Comparison of ENCODE assay signal across 8 cellular contexts in genomic region chr19:38665950-38666661, GRCh38. TPM values are rescaled to one million over a fixed set of nuclear protein-coding genes. Genes with fewer than 3 reads are reported as not detected.
DNase-seq lines count a peak whose midpoint lies in the region; ATAC-seq and TF ChIP-seq lines count a peak whose summit lies in the region.

No MANE protein-coding gene starts in this region.

- H3K36me3 ChIP-seq in H7 (replicated peaks; ENCODE audit: control insufficient read depth, insufficient read depth, low read length) (no peaks in the 10 kb centered on the region; the same call in 1 of the 2 replicates), adrenal gland (replicated peaks in 1 of 2) (no peaks in the 10 kb centered on the region), iPS-20b (ENCODE audit: insufficient read depth, low read depth, low read length) (peaks cover 13% of the 10 kb centered on the region; the same call in 1 of the 2 replicates)

- no peak overlapping the region for H3K4me3 ChIP-seq in H7 (ENCODE audit: insufficient read depth, low read depth, low read length)
- H3K4me3 ChIP-seq in adrenal gland, result no peak overlapping the region
- H3K4me3 ChIP-seq in iPS-20b (ENCODE audit: low read length), result peak overlapping the region; percentile 36; the same call in 1 of the 2 replicates
- no peak overlapping the region for H3K4me3 ChIP-seq in skin epidermis

- H3K9ac ChIP-seq in iPS-20b (ENCODE audit: low read depth, low read length), result peak overlapping the region; percentile 86

- ATAC-seq in esophagus mucosa, result no peak

- WGBS in adrenal gland, 4 donors, result 39 to 54% (median 53%) methylated on average over 12 to 19 of the region's 19 CpGs

- peak overlapping the region; percentile 86 to 99 (median 95) for H3K27ac ChIP-seq in adrenal gland
- H3K27ac ChIP-seq in iPS-20b (ENCODE audit: low read length), result peak overlapping the region; percentile 96
- H3K27ac ChIP-seq in skin epidermis, result peak overlapping the region; percentile 0 to 99 (median 81)

- no peak for TF ChIP-seq CTCF in adrenal gland (IDR thresholded peaks at IDR 0.05)

- peaks cover 93 to 100% of the 10 kb centered on the region in 2 donors for H3K4me1 ChIP-seq in adrenal gland (replicated peaks in 1 of 2)
- peaks cover 75% of the 10 kb centered on the region for H3K4me1 ChIP-seq in iPS-20b (ENCODE audit: insufficient read depth, low read length)

- intact Hi-C loops in adrenal gland (cut with DNase I), result no loop called here

- H3K27me3 ChIP-seq in H7 (ENCODE audit: control insufficient read depth, insufficient read depth, low read length), result no peaks in the 10 kb centered on the region
- H3K27me3 ChIP-seq in adrenal gland, result no peaks in the 10 kb centered on the region
- H3K27me3 ChIP-seq in iPS-20b (ENCODE audit: insufficient read depth, low read length), result no peaks in the 10 kb centered on the region

- peak in 1 of 2 donors; percentile 14 for TF ChIP-seq POLR2A in adrenal gland (IDR thresholded peaks at IDR 0.05)

- DNase-seq in H7 (peak; percentile 78), adrenal gland (peak in 4 of 7 donors; percentile 62 to 88 (median 70)), activated gamma-delta T cell (lab: John Stamatoyannopoulos, UW) (no peak), HPDE6-E6E7 (ENCODE audit: extremely low spot score) (no peak), NCI-H1417 treated with DMSO at 0.1 percent for 48 hours (lab: John Stamatoyannopoulos, UW) (no peak)

- no peaks in the 10 kb centered on the region for H3K9me3 ChIP-seq in adrenal gland (replicated peaks in 1 of 3)
- no peaks in the 10 kb centered on the region for H3K9me3 ChIP-seq in iPS-20b (ENCODE audit: insufficient read depth, low read depth, low read length)

RNA-seq across cellular contexts. Expression of gene ACTN4, which starts 18.7 kb away (rescaled TPM):
- 163 and 226 TPM in 2 replicates for total RNA-seq in H7 (2014; rRNA removed; shearing (Covaris generic))
- total RNA-seq in adrenal gland, result 100 to 1,000 TPM; 430 to 773 (median 575) TPM
- polyA plus RNA-seq in adrenal gland, result 100 to 1,000 TPM; 148 to 586 (median 554) TPM
- total RNA-seq in esophagus mucosa, result 455 TPM

RNA-seq across cellular contexts. Expression of gene EIF3K, which starts 47.1 kb away (rescaled TPM):
- total RNA-seq in H7 (2014; rRNA removed; shearing (Covaris generic)), result 408 and 422 TPM in 2 replicates
- total RNA-seq in adrenal gland (100 to 1,000 TPM; 196 to 537 (median 316) TPM), esophagus mucosa (304 TPM)
- polyA plus RNA-seq in adrenal gland, result 100 to 1,000 TPM; 177 to 292 (median 216) TPM

RNA-seq across cellular contexts. Expression of gene MAP4K1, which starts 48.4 kb away (rescaled TPM):
- 8.2 and 13.7 TPM in 2 replicates for total RNA-seq in H7 (2014; rRNA removed; shearing (Covaris generic))
- total RNA-seq in adrenal gland (1 to 10 TPM; 1.4 to 7.9 (median 4.1) TPM), esophagus mucosa (3.4 TPM)
- 10 to 100 TPM in 1 of 3 donors, 1 to 10 TPM in 2; 1.2 to 12.5 (median 6.8) TPM for polyA plus RNA-seq in adrenal gland

Comparison
In these comparisons a context has a peak if more than half of its experiments do, and no peak if none do; other contexts are left out.
1. DNase-seq: peak in H7 (single experiment) and adrenal gland (4 of 7); none in activated gamma-delta T cell (single experiment), HPDE6-E6E7 (single experiment) and NCI-H1417 treated with DMSO at 0.1 percent for 48 hours (single experiment).
2. Peak in every context shown above with its lines, with median percentiles within 50 percentile points of each other: H3K27ac ChIP-seq.